2 cellular contexts compared by ENCODE assay signal in the genomic region with DNA sequence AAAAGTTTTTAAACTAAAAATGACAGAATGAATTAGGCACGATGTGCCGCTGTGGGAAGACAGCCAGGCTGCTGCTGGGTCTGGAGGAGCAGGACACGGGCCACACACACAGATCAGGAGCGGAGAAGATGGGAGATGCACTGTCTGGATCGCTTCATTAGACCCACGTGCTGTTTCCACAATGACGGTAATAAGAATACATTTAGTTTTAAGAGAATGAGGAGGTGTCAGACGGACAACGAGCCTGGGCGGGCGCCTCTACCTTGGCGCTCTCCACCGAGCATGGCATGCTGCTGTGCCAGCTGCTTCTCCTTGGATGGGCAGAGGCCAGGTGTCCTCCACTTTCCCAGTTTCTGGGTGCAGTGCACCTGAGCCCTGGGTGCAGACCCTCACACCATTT. TPM values are rescaled to one million over a fixed set of nuclear protein-coding genes. Genes with fewer than 3 reads are reported as not detected.
"Had no signal": no experiment of that assay in that cellular context is flagged by ENCODE, and none has a peak within 500 bp of the region (broad histone marks: within the 10 kb centered on the region; RNA-seq: fewer than 3 reads in every experiment).

No MANE protein-coding gene starts in this region.

RNA-seq across cellular contexts. Expression of gene ZDHHC11B, which starts 11.6 kb away (rescaled TPM):
- total RNA-seq: dermis microvascular lymphatic vessel endothelial cell, renal cortical epithelial cell had no signal
